35 cellular contexts compared by ENCODE assay signal in the genomic region with DNA sequence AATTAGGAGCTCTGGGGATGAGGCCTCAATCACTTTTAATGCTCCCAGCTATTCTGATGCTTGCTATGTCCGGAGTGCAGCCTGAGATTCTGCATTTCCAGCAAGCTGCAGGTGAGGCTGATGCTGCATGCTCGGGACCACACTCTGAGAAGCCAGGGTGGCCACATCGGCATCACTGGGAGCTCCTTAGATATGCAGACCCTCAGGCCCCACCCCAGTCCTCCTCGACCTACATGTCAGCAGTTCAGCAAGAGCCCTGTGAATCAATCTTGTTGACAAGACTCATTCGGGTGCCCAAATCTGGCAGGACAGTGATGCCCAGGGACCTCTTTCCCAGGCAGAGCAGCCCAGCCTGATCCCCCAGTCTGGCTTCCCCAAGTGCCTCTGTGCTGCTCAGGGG. TPM values are rescaled to one million over a fixed set of nuclear protein-coding genes. Genes with fewer than 3 reads are reported as not detected.
"Had no signal": no experiment of that assay in that cellular context is flagged by ENCODE, and none has a peak within 500 bp of the region (broad histone marks: within the 10 kb centered on the region; RNA-seq: fewer than 3 reads in every experiment).

No MANE protein-coding gene starts in this region.

- H3K4me3 ChIP-seq: coronary artery, dorsolateral prefrontal cortex, esophagus muscularis mucosa, gastrocnemius medialis, heart left ventricle had no signal

- FAIRE-seq: astrocyte, bronchial epithelial cell had no signal

- H3K9me3 Mint-ChIP-seq: activated CD4-positive, alpha-beta memory T cell treated with anti-CD3 and anti-CD28 coated beads for 36 hours; activated CD4-positive, alpha-beta T cell treated with anti-CD3 and anti-CD28 coated beads, Interleukin-2, amount 10 ng/mL, durations not matched to agents 24 days and 14 days; activated naive CD8-positive, alpha-beta T cell treated with anti-CD3 and anti-CD28 coated beads, Interleukin-2, amount 10 ng/mL, durations not matched to agents 7 days and 5 days; activated T-cell treated with anti-CD3 and anti-CD28 coated beads, Interleukin-2, amount 50 U/mL, for 24 hours; activated T-cell treated with anti-CD3 and anti-CD28 coated beads, Interleukin-2, amount 50 U/mL, for 72 hours; central memory CD8-positive, alpha-beta T cell; dendritic cell treated with granulocyte-macrophage colony-stimulating factor and Interleukin-4, amounts not matched to agents 40 ng/mL and 50 ng/mL, for 4 days; T-helper 2 cell treated with Interferon-gamma antibody and Interleukin-4, amounts not matched to agents 5 μg/mL and 100 μg/mL, for 36 hours had no signal

- H3K27me3 Mint-ChIP-seq: activated CD4-positive, alpha-beta memory T cell treated with anti-CD3 and anti-CD28 coated beads for 36 hours; activated CD4-positive, alpha-beta T cell treated with anti-CD3 and anti-CD28 coated beads for 36 hours; activated T-cell treated with anti-CD3 and anti-CD28 coated beads, Interleukin-2, amount 50 U/mL, for 24 hours; central memory CD8-positive, alpha-beta T cell; dendritic cell treated with granulocyte-macrophage colony-stimulating factor and Interleukin-4, amounts not matched to agents 40 ng/mL and 50 ng/mL, for 4 days had no signal

- H3K27ac ChIP-seq: brain microvascular endothelial cell, coronary artery, dorsolateral prefrontal cortex, esophagus muscularis mucosa, foreskin keratinocyte, gastrocnemius medialis, heart left ventricle, WERI-Rb-1 had no signal

- H3K4me1 Mint-ChIP-seq: activated CD4-positive, alpha-beta T cell treated with anti-CD3 and anti-CD28 coated beads for 36 hours; central memory CD8-positive, alpha-beta T cell had no signal

- H3K27me3 ChIP-seq: brain microvascular endothelial cell, dorsolateral prefrontal cortex, esophagus muscularis mucosa, gastrocnemius medialis, heart left ventricle had no signal

- H3K9me3 ChIP-seq: esophagus muscularis mucosa, gastrocnemius medialis, heart left ventricle had no signal

- H3K4me1 ChIP-seq: foreskin keratinocyte, gastrocnemius medialis had no signal

- H3K36me3 ChIP-seq: brain microvascular endothelial cell, esophagus muscularis mucosa, gastrocnemius medialis, heart left ventricle, WERI-Rb-1 had no signal

- H3K36me3 Mint-ChIP-seq: activated CD4-positive, alpha-beta memory T cell treated with anti-CD3 and anti-CD28 coated beads for 36 hours; activated naive CD8-positive, alpha-beta T cell treated with anti-CD3 and anti-CD28 coated beads, Interleukin-2, amount 10 ng/mL, durations not matched to agents 7 days and 5 days had no signal

- H3K4me3 Mint-ChIP-seq: activated CD4-positive, alpha-beta memory T cell treated with anti-CD3 and anti-CD28 coated beads for 36 hours; activated CD4-positive, alpha-beta T cell treated with anti-CD3 and anti-CD28 coated beads for 36 hours; activated CD4-positive, alpha-beta T cell treated with anti-CD3 and anti-CD28 coated beads, Interleukin-2, amount 10 ng/mL, durations not matched to agents 24 days and 14 days; activated naive CD4-positive, alpha-beta T cell treated with anti-CD3 and anti-CD28 coated beads, Interleukin-2, amount 10 ng/mL, durations not matched to agents 7 days and 5 days; activated naive CD8-positive, alpha-beta T cell treated with anti-CD3 and anti-CD28 coated beads, Interleukin-2, amount 10 ng/mL, durations not matched to agents 7 days and 5 days; activated T-cell treated with anti-CD3 and anti-CD28 coated beads, Interleukin-2, amount 50 U/mL, for 24 hours; activated T-cell treated with anti-CD3 and anti-CD28 coated beads, Interleukin-2, amount 50 U/mL, for 72 hours; central memory CD8-positive, alpha-beta T cell; dendritic cell treated with granulocyte-macrophage colony-stimulating factor and Interleukin-4, amounts not matched to agents 40 ng/mL and 50 ng/mL, for 4 days; T-helper 17 cell; T-helper 2 cell treated with Interferon-gamma antibody and Interleukin-4, amounts not matched to agents 5 μg/mL and 100 μg/mL, for 36 hours had no signal

- H3K27ac Mint-ChIP-seq: activated CD4-positive, alpha-beta memory T cell treated with anti-CD3 and anti-CD28 coated beads for 36 hours; activated CD4-positive, alpha-beta T cell treated with anti-CD3 and anti-CD28 coated beads for 36 hours; activated CD4-positive, alpha-beta T cell treated with anti-CD3 and anti-CD28 coated beads, Interleukin-2, amount 10 ng/mL, durations not matched to agents 24 days and 14 days; activated naive CD4-positive, alpha-beta T cell treated with anti-CD3 and anti-CD28 coated beads, Interleukin-2, amount 10 ng/mL, durations not matched to agents 7 days and 5 days; activated naive CD4-positive, alpha-beta T cell treated with anti-CD3 and anti-CD28 coated beads, Interleukin-2, amount 50 U/mL, for 72 hours; activated naive CD8-positive, alpha-beta T cell treated with anti-CD3 and anti-CD28 coated beads, Interleukin-2, amount 10 ng/mL, durations not matched to agents 7 days and 5 days; activated T-cell treated with anti-CD3 and anti-CD28 coated beads, Interleukin-2, amount 50 U/mL, for 24 hours; activated T-cell treated with anti-CD3 and anti-CD28 coated beads, Interleukin-2, amount 50 U/mL, for 72 hours; dendritic cell treated with granulocyte-macrophage colony-stimulating factor and Interleukin-4, amounts not matched to agents 40 ng/mL and 50 ng/mL, for 4 days; T-helper 17 cell; T-helper 2 cell treated with Interferon-gamma antibody and Interleukin-4, amounts not matched to agents 5 μg/mL and 100 μg/mL, for 36 hours had no signal

- DNase-seq: activated CD4-positive, alpha-beta memory T cell treated with anti-CD3 and anti-CD28 coated beads for 36 hours; activated CD4-positive, alpha-beta T cell treated with anti-CD3 and anti-CD28 coated beads for 36 hours; activated CD4-positive, alpha-beta T cell treated with anti-CD3 and anti-CD28 coated beads, Interleukin-2, amount 10 ng/mL, durations not matched to agents 24 days and 14 days; activated CD4-positive, CD25-positive, alpha-beta regulatory T cell; activated CD4-positive, CD25-positive, alpha-beta regulatory T cell treated with anti-CD3 and anti-CD28 coated beads, Interleukin-2, amount 50 U/mL, for 72 hours; activated CD8-positive, alpha-beta memory T cell treated with anti-CD3 and anti-CD28 coated beads, Interleukin-2, amount 50 U/mL, for 48 hours; activated gamma-delta T cell; activated naive CD4-positive, alpha-beta T cell; activated naive CD4-positive, alpha-beta T cell treated with anti-CD3 and anti-CD28 coated beads, Interleukin-2, amount 10 ng/mL, durations not matched to agents 7 days and 5 days; activated naive CD8-positive, alpha-beta T cell treated with anti-CD3 and anti-CD28 coated beads, Interleukin-2, amount 10 ng/mL, durations not matched to agents 7 days and 5 days; activated T-cell treated with anti-CD3 and anti-CD28 coated beads for 4 hours; activated T-cell treated with anti-CD3 and anti-CD28 coated beads, Interleukin-2, amount 50 U/mL, for 24 hours; activated T-cell treated with anti-CD3 and anti-CD28 coated beads, Interleukin-2, amount 50 U/mL, for 72 hours; brain microvascular endothelial cell; dorsolateral prefrontal cortex; effector memory CD4-positive, alpha-beta T cell; erythroblast; foreskin keratinocyte; gastrocnemius medialis; glutamatergic neuron; heart left ventricle; T-helper 1 cell; T-helper 17 cell; T1000; WERI-Rb-1 had no signal

- ATAC-seq: activated CD4-positive, alpha-beta T cell treated with anti-CD3 and anti-CD28 coated beads for 36 hours; activated naive CD4-positive, alpha-beta T cell treated with anti-CD3 and anti-CD28 coated beads, Interleukin-2, amount 50 U/mL, for 72 hours; activated T-cell treated with anti-CD3 and anti-CD28 coated beads, Interleukin-2, amount 50 U/mL, for 72 hours; foreskin keratinocyte; gastrocnemius medialis; heart left ventricle; T-helper 17 cell had no signal

RNA-seq across cellular contexts. Expression of a gene that starts 44.1 kb away (rescaled TPM):
- total RNA-seq: activated CD4-positive, alpha-beta memory T cell treated with anti-CD3 and anti-CD28 coated beads for 36 hours; activated CD4-positive, alpha-beta T cell treated with anti-CD3 and anti-CD28 coated beads for 36 hours; activated CD4-positive, alpha-beta T cell treated with anti-CD3 and anti-CD28 coated beads, Interleukin-2, amount 10 ng/mL, durations not matched to agents 24 days and 14 days; activated naive CD4-positive, alpha-beta T cell treated with anti-CD3 and anti-CD28 coated beads, Interleukin-2, amount 50 U/mL, for 72 hours; activated naive CD8-positive, alpha-beta T cell treated with anti-CD3 and anti-CD28 coated beads, Interleukin-2, amount 10 ng/mL, durations not matched to agents 7 days and 5 days; activated T-cell treated with anti-CD3 and anti-CD28 coated beads, Interleukin-2, amount 50 U/mL, for 72 hours; cardiac septum; cerebellum; esophagus muscularis mucosa; gastrocnemius medialis; heart left ventricle; T-helper 17 cell had no signal
- polyA plus RNA-seq: heart left ventricle had no signal
